Comparison of ENCODE assay signal across 11 cellular contexts in the genomic region with DNA sequence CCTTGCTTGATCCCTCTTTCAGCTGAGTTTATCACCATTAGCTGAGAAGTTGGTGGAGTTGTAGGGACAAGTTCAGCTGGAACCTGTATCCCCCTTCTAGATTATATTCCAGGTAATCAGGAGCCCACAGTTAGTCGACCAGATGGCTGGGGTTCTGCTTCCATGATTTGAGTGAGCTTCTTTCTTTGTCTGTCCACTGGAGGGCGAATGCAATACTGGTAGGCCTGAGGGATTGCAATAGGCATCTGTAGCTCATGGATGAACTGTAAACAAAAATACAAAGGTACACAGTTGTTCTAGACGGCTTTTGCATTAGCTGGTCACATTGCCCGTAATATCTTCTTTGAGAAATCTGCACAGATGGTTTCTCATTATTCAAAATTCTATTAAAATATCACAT.
DNase-seq lines count a peak whose midpoint lies in the region; ATAC-seq and TF ChIP-seq lines count a peak whose summit lies in the region.
"Had no signal": no experiment of that assay in that cellular context is flagged by ENCODE, and none has a peak within 500 bp of the region (broad histone marks: within the 10 kb centered on the region; RNA-seq: fewer than 3 reads in every experiment).

No MANE protein-coding gene starts in this region.

- no peaks in the 10 kb centered on the region for H3K9me3 Mint-ChIP-seq in activated T-helper 17 cell treated with anti-CD3 and anti-CD28 coated beads, Interleukin-2, amount 50 U/mL, for 72 hours

- no peaks in the 10 kb centered on the region for H3K4me1 Mint-ChIP-seq in activated T-helper 17 cell treated with anti-CD3 and anti-CD28 coated beads, Interleukin-2, amount 50 U/mL, for 72 hours

- ATAC-seq in GM18858 (IDR thresholded peaks at IDR 0.05; ENCODE audit: unreplicated experiment) (no peak), GM21526 (IDR thresholded peaks at IDR 0.05; ENCODE audit: low FRiP score, unreplicated experiment) (no peak)
- no peak for ATAC-seq in activated T-helper 17 cell treated with anti-CD3 and anti-CD28 coated beads, Interleukin-2, amount 50 U/mL, for 72 hours (replicated peaks)

- H3K27me3 Mint-ChIP-seq in activated T-helper 17 cell treated with anti-CD3 and anti-CD28 coated beads, Interleukin-2, amount 50 U/mL, for 72 hours: no peaks in the 10 kb centered on the region

- no peak overlapping the region for H3K4me3 ChIP-seq in AG04449 (ENCODE audit: low read depth, low read length)
- H3K4me3 ChIP-seq in GM12865 (ENCODE audit: low read depth, low read length): no peak overlapping the region
- no peak overlapping the region for H3K4me3 ChIP-seq in fibroblast of villous mesenchyme (ENCODE audit: low read depth, low read length)
- H3K4me3 ChIP-seq: esophagus squamous epithelium had no signal

- H3K4me3 Mint-ChIP-seq in activated T-helper 17 cell treated with anti-CD3 and anti-CD28 coated beads, Interleukin-2, amount 50 U/mL, for 72 hours: no peak overlapping the region

- POLR2A ChIA-PET in AG04449 (lab: Yijun Ruan, JAX): no interaction called here

- DNase-seq in AG04449 (ENCODE audit: low read depth, low spot score) (no peak), GM12865 (ENCODE audit: low read depth) (peak; percentile 5), NCI-H526 (lab: John Stamatoyannopoulos, UW) (peak; percentile 35 to 41), fibroblast of villous mesenchyme (ENCODE audit: low read depth) (peak; percentile 12)
- no peak for DNase-seq in activated CD8-positive, alpha-beta memory T cell treated with anti-CD3 and anti-CD28 coated beads, Interleukin-2, amount 50 U/mL, for 48 hours
- DNase-seq: activated effector memory CD4-positive, alpha-beta T cell treated with anti-CD3 and anti-CD28 coated beads, Interleukin-2, amount 50 U/mL, for 16 hours; esophagus squamous epithelium; KG1 had no signal

- no peaks in the 10 kb centered on the region for H3K36me3 Mint-ChIP-seq in activated T-helper 17 cell treated with anti-CD3 and anti-CD28 coated beads, Interleukin-2, amount 50 U/mL, for 72 hours (ENCODE audit: low read depth)

- CTCF ChIA-PET in AG04449 (lab: Yijun Ruan, JAX): interaction anchor here (0.7 to 3.4 kb wide), 7 partner anchors 9 to 328 kb away, joined by 3 to 19 read pairs (median 5); no protein-coding TSS in a partner anchor

- H3K27ac Mint-ChIP-seq in activated T-helper 17 cell treated with anti-CD3 and anti-CD28 coated beads, Interleukin-2, amount 50 U/mL, for 72 hours: no peak overlapping the region

- TF ChIP-seq CTCF in AG04449 (IDR thresholded peaks at IDR 0.05; ENCODE audit: insufficient read depth, low read length, missing control alignments): peak; percentile 31
- TF ChIP-seq CTCF in GM12865 (IDR thresholded peaks at IDR 0.05; ENCODE audit: insufficient read depth, low read depth, low read length, missing control alignments): peak; percentile 20
- TF ChIP-seq CTCF in fibroblast of villous mesenchyme (IDR thresholded peaks at IDR 0.05; ENCODE audit: insufficient read depth, low read depth, low read length): peak; percentile 44

Comparison
In these comparisons a context has a peak if more than half of its experiments do, and no peak if none do; other contexts are left out.
1. DNase-seq: peak in GM12865 (single experiment), NCI-H526 (2 of 2) and fibroblast of villous mesenchyme (single experiment); none in AG04449 (single experiment) and activated CD8-positive, alpha-beta memory T cell treated with anti-CD3 and anti-CD28 coated beads, Interleukin-2, amount 50 U/mL, for 48 hours (single experiment).
2. Peak in every context shown above with its lines, with median percentiles within 50 percentile points of each other: CTCF ChIP-seq.